ENCODE assay signal across 8 cellular contexts in the genomic region with DNA sequence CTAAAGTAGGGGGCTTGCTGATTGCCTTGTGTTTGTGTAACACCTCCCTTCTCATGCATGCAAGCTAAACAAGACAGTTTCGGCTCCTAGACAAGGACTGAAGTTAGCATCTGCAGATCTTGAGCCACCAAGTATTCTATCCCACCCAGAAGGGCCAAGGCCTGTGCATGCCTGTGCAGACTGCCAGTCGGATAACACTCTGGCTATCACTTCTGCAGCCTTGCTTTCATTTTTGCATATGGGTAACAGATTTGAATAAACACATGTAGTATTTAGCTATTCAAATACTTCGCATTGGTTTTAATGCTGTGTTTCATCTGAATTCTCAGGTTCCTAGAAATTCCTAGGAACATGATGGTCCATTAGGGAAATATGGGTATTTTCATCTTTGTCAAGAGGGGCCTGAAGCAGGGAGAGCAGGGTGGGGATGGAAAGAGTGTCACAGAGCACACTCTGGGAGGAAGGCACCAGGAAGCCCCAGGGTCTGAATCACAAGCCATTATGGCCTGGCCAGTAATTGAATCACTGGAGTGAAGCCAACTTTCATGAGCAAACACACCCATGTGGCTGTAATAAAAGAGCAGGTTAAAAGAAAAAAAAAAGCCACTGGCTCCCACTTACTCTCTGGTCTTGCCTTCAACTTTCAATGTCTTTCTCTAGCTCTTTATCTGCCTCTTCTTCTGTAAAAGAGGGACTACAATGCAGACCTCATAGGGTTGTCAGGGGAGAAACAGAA. TPM values are rescaled to one million over a fixed set of nuclear protein-coding genes. Genes with fewer than 3 reads are reported as not detected.
A peak's percentile ranks its signal among the peaks of the same experiment; 100 is the strongest.
DNase-seq lines count a peak whose midpoint lies in the region; ATAC-seq, FAIRE-seq and TF ChIP-seq lines count a peak whose summit lies in the region.

No MANE protein-coding gene starts in this region.

- no peak overlapping the region for H3K4me3 Mint-ChIP-seq in activated CD8-positive, alpha-beta memory T cell treated with anti-CD3 and anti-CD28 coated beads, Interleukin-2, amount 10 ng/mL, durations not matched to agents 7 days and 5 days

- TF ChIP-seq RAD21 in A549 (conservative IDR thresholded peaks at IDR 0.05 in 1 of 2, IDR thresholded peaks at IDR 0.05 in 1 of 2), result no peak

- no peak for FAIRE-seq in A549 (lab: Jason Lieb, UNC)
- FAIRE-seq in HTR-8/SVneo (lab: Jason Lieb, UNC), result no peak
- FAIRE-seq in GM12891 (lab: Jason Lieb, UNC), result no peak

- peaks cover 8% of the 10 kb centered on the region for H3K4me1 Mint-ChIP-seq in activated CD8-positive, alpha-beta memory T cell treated with anti-CD3 and anti-CD28 coated beads, Interleukin-2, amount 10 ng/mL, durations not matched to agents 7 days and 5 days

- H3K27me3 Mint-ChIP-seq in activated CD8-positive, alpha-beta memory T cell treated with anti-CD3 and anti-CD28 coated beads, Interleukin-2, amount 10 ng/mL, durations not matched to agents 7 days and 5 days, result no peaks in the 10 kb centered on the region

- TF ChIP-seq POLR2A in A549 (IDR thresholded peaks at IDR 0.05; ENCODE audit: low read length), result no peak
- no peak for TF ChIP-seq POLR2A in Peyer's patch (IDR thresholded peaks at IDR 0.05)
- TF ChIP-seq POLR2A in GM12891 (IDR thresholded peaks at IDR 0.05; ENCODE audit: low read depth, low read length), result no peak

- peak; percentile 23 to 44 for DNase-seq in A549 (ENCODE audit: low read depth in 1 of 2, low spot score in 1 of 2)
- DNase-seq in HTR-8/SVneo (ENCODE audit: insufficient read length, low spot score), result peak; percentile 31
- DNase-seq in Peyer's patch, result peak in 1 of 3 donors; percentile 77
- peak; percentile 85 for DNase-seq in fibroblast of the aortic adventitia (ENCODE audit: low read depth)
- DNase-seq in activated CD8-positive, alpha-beta memory T cell treated with anti-CD3 and anti-CD28 coated beads, Interleukin-2, amount 10 ng/mL, durations not matched to agents 7 days and 5 days, result no peak
- no peak for DNase-seq in GM12891 (ENCODE audit: insufficient read length, low spot score)

- no peak overlapping the region for H3K27ac Mint-ChIP-seq in activated CD8-positive, alpha-beta memory T cell treated with anti-CD3 and anti-CD28 coated beads, Interleukin-2, amount 10 ng/mL, durations not matched to agents 7 days and 5 days

- no peaks in the 10 kb centered on the region for H3K36me3 ChIP-seq in Peyer's patch

- H3K36me3 Mint-ChIP-seq in activated CD8-positive, alpha-beta memory T cell treated with anti-CD3 and anti-CD28 coated beads, Interleukin-2, amount 10 ng/mL, durations not matched to agents 7 days and 5 days, result no peaks in the 10 kb centered on the region

- TF ChIP-seq CTCF in A549 (IDR thresholded peaks at IDR 0.05), result no peak
- TF ChIP-seq CTCF in Peyer's patch (IDR thresholded peaks at IDR 0.05), result no peak
- TF ChIP-seq CTCF in fibroblast of the aortic adventitia (IDR thresholded peaks at IDR 0.05; ENCODE audit: insufficient read depth, low read length), result no peak

- H3K4me1 ChIP-seq in A549 (peaks cover 79% of the 10 kb centered on the region), Peyer's patch (peaks cover 0 to 84% (median 14%) of the 10 kb centered on the region in 4 donors)

- 82% methylated on average over 3 of the region's 3 CpGs for WGBS in A549 (ENCODE audit: missing lambda C conversion rate)

- H3K27me3 ChIP-seq in Peyer's patch, result no peaks in the 10 kb centered on the region

- no peak for TF ChIP-seq EP300 in A549 (IDR thresholded peaks at IDR 0.05)

- CTCF ChIA-PET in A549 (lab: Yijun Ruan, JAX), result interaction anchor here (1.2 to 1.6 kb wide), 5 partner anchors 9 to 151 kb away, joined by 3 to 6 read pairs (median 4); no protein-coding TSS in a partner anchor
- CTCF ChIA-PET in activated CD8-positive, alpha-beta memory T cell treated with anti-CD3 and anti-CD28 coated beads, Interleukin-2, amount 10 ng/mL, durations not matched to agents 7 days and 5 days (lab: Charles Lee), result no interaction called here

- H3K9me3 Mint-ChIP-seq in activated CD8-positive, alpha-beta memory T cell treated with anti-CD3 and anti-CD28 coated beads, Interleukin-2, amount 10 ng/mL, durations not matched to agents 7 days and 5 days (ENCODE audit: low read depth), result no peaks in the 10 kb centered on the region

- H3K9me3 ChIP-seq in A549, result no peaks in the 10 kb centered on the region
- no peaks in the 10 kb centered on the region for H3K9me3 ChIP-seq in Peyer's patch

- H3K4me3 ChIP-seq in A549 (no peak overlapping the region), Peyer's patch (no peak overlapping the region), fibroblast of the aortic adventitia (ENCODE audit: low read depth, low read length) (no peak overlapping the region)

- ATAC-seq in A549, result peak; percentile 55 to 75; a peak in 4 of 6 replicates
- no peak for ATAC-seq in activated CD8-positive, alpha-beta memory T cell treated with anti-CD3 and anti-CD28 coated beads, Interleukin-2, amount 10 ng/mL, durations not matched to agents 7 days and 5 days
- ATAC-seq in HG03432 (IDR thresholded peaks at IDR 0.05; ENCODE audit: unreplicated experiment), result no peak
- no peak for ATAC-seq in GM19467 (IDR thresholded peaks at IDR 0.05; ENCODE audit: unreplicated experiment)

- POLR2A ChIA-PET in A549 (lab: Yijun Ruan, JAX), result no interaction called here

- peak overlapping the region; percentile 82 for H3K4me2 ChIP-seq in A549

- H3K27ac ChIP-seq in A549, result peak overlapping the region; percentile 75 to 76
- peak overlapping the region in 3 of 4 donors; percentile 43 to 86 (median 69) for H3K27ac ChIP-seq in Peyer's patch

TF ChIP-seq in A549, 52 proteins besides CTCF, POLR2A, EP300 and RAD21 (continues in another document):
- TF ChIP-seq, protein P1, sequence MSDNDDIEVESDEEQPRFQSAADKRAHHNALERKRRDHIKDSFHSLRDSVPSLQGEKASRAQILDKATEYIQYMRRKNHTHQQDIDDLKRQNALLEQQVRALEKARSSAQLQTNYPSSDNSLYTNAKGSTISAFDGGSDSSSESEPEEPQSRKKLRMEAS (IDR thresholded peaks at IDR 0.05), result no peak
- TF ChIP-seq CEBPB (IDR thresholded peaks at IDR 0.05), result no peak
- TF ChIP-seq BHLHE40 (IDR thresholded peaks at IDR 0.05; ENCODE audit: low read depth, low read length), result no peak
- TF ChIP-seq ZNF302 (CRISPR knock-in tag; IDR thresholded peaks at IDR 0.05), result no peak
- no peak for TF ChIP-seq ESRRA (IDR thresholded peaks at IDR 0.05; ENCODE audit: borderline replicate concordance, low read length)
- TF ChIP-seq MAZ (IDR thresholded peaks at IDR 0.05; ENCODE audit: borderline replicate concordance, low read depth, low read length), result no peak
- TF ChIP-seq HDAC2 (IDR thresholded peaks at IDR 0.05), result no peak
- TF ChIP-seq USF2 (IDR thresholded peaks at IDR 0.05), result no peak
- no peak for TF ChIP-seq EHMT2 (IDR thresholded peaks at IDR 0.05; ENCODE audit: low read depth)
- TF ChIP-seq RARB (CRISPR knock-in tag; IDR thresholded peaks at IDR 0.05), result no peak
- no peak for TF ChIP-seq MAFK (IDR thresholded peaks at IDR 0.05; ENCODE audit: partially characterized antibody)
- no peak for TF ChIP-seq FOSL2 (IDR thresholded peaks at IDR 0.05)
- TF ChIP-seq FOSL2 (CRISPR knock-in tag; IDR thresholded peaks at IDR 0.05), result no peak

TF ChIP-seq in GM12891, 5 proteins besides CTCF, POLR2A, EP300 and RAD21:
- TF ChIP-seq SPI1 (IDR thresholded peaks at IDR 0.05; ENCODE audit: low read depth, low read length), result no peak
- TF ChIP-seq POU2F2 (IDR thresholded peaks at IDR 0.05; ENCODE audit: low read depth, low read length), result no peak
- TF ChIP-seq PAX5 (IDR thresholded peaks at IDR 0.05; ENCODE audit: insufficient read depth, low read length, severe bottlenecking), result no peak
- no peak for TF ChIP-seq POLR2AphosphoS5 (IDR thresholded peaks at IDR 0.05; ENCODE audit: low read depth, low read length)
- TF ChIP-seq TAF1 (IDR thresholded peaks at IDR 0.05; ENCODE audit: low read depth, low read length), result no peak

RNA-seq across cellular contexts. Expression of gene GADD45A, which starts 28.2 kb away (rescaled TPM):
- polyA plus RNA-seq in A549 (2011; rRNA removed) (26.6 and 44.7 TPM in 2 replicates), A549 (2017; fragmentation: RNase III; extraction: RNeasy Plus Mini Kit Qiagen cat#74134 plus additional on column Dnase treatment) (36.0 to 49.6 TPM (median 41.6 TPM) in 3 replicates)
- 67.8 and 72.1 TPM in 2 replicates for polyA plus RNA-seq in A549 (2012; cell fraction: cytosol; rRNA removed)
- polyA plus RNA-seq in A549 (2012; cell fraction: nucleus; rRNA removed), result 113 and 126 TPM in 2 replicates
- polyA minus RNA-seq in A549 (2011; rRNA and poly(A)+ RNA removed), result 4.6 and 7.2 TPM in 2 replicates
- total RNA-seq in Peyer's patch (10 to 100 TPM; 22.3 to 73.7 (median 55.1) TPM), fibroblast of the aortic adventitia (ENCODE audit: low replicate concordance) (40.9 and 145 TPM in 2 replicates)
- 10 to 100 TPM; 30.2 to 33.7 TPM for total RNA-seq in activated CD8-positive, alpha-beta memory T cell treated with anti-CD3 and anti-CD28 coated beads, Interleukin-2, amount 10 ng/mL, durations not matched to agents 7 days and 5 days
- polyA plus RNA-seq in GM12891 (2012; ENCODE audit: low read depth, missing spikeins), result 42.0 TPM

Comparison
In these comparisons a context has a peak if more than half of its experiments do, and no peak if none do; other contexts are left out.
1. ATAC-seq: peak in A549 (2 of 2); none in activated CD8-positive, alpha-beta memory T cell treated with anti-CD3 and anti-CD28 coated beads, Interleukin-2, amount 10 ng/mL, durations not matched to agents 7 days and 5 days (single experiment), HG03432 (single experiment) and GM19467 (single experiment).
2. DNase-seq: peak in A549 (2 of 2), HTR-8/SVneo (single experiment) and fibroblast of the aortic adventitia (single experiment); none in activated CD8-positive, alpha-beta memory T cell treated with anti-CD3 and anti-CD28 coated beads, Interleukin-2, amount 10 ng/mL, durations not matched to agents 7 days and 5 days (single experiment) and GM12891 (single experiment).